ENCODE assay signal across 1 cellular context in the genomic region with DNA sequence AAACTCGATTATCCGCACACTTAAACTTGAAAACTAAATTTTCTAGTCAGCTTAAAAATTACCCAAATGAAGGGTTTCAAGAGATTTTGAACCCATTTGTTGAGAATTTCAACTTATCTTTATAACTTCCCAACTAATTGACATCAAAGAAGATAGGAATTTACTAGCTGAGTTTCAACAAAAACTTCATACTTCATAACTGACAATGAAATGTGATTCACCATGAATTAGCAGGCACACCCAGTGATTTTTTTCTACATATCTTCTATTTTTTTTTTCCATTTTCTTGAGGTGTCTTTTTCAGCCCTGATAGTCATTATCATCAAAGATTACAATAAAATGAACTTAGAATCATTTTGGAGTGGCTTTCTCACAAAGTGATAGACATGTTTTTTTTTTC.
TF ChIP-seq lines count a peak whose summit lies in the region.

No MANE protein-coding gene starts in this region.

TF ChIP-seq in SK-N-SH treated with all-trans-retinoic acid at 6 μM for 48 hours, 23 proteins besides CTCF, POLR2A, EP300 and RAD21 (continued from another document):
- TF ChIP-seq, protein P1, sequence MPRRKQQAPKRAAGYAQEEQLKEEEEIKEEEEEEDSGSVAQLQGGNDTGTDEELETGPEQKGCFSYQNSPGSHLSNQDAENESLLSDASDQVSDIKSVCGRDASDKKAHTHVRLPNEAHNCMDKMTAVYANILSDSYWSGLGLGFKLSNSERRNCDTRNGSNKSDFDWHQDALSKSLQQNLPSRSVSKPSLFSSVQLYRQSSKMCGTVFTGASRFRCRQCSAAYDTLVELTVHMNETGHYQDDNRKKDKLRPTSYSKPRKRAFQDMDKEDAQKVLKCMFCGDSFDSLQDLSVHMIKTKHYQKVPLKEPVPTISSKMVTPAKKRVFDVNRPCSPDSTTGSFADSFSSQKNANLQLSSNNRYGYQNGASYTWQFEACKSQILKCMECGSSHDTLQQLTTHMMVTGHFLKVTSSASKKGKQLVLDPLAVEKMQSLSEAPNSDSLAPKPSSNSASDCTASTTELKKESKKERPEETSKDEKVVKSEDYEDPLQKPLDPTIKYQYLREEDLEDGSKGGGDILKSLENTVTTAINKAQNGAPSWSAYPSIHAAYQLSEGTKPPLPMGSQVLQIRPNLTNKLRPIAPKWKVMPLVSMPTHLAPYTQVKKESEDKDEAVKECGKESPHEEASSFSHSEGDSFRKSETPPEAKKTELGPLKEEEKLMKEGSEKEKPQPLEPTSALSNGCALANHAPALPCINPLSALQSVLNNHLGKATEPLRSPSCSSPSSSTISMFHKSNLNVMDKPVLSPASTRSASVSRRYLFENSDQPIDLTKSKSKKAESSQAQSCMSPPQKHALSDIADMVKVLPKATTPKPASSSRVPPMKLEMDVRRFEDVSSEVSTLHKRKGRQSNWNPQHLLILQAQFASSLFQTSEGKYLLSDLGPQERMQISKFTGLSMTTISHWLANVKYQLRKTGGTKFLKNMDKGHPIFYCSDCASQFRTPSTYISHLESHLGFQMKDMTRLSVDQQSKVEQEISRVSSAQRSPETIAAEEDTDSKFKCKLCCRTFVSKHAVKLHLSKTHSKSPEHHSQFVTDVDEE (CRISPR knock-in tag; IDR thresholded peaks at IDR 0.05): no peak
- TF ChIP-seq, protein P2, sequence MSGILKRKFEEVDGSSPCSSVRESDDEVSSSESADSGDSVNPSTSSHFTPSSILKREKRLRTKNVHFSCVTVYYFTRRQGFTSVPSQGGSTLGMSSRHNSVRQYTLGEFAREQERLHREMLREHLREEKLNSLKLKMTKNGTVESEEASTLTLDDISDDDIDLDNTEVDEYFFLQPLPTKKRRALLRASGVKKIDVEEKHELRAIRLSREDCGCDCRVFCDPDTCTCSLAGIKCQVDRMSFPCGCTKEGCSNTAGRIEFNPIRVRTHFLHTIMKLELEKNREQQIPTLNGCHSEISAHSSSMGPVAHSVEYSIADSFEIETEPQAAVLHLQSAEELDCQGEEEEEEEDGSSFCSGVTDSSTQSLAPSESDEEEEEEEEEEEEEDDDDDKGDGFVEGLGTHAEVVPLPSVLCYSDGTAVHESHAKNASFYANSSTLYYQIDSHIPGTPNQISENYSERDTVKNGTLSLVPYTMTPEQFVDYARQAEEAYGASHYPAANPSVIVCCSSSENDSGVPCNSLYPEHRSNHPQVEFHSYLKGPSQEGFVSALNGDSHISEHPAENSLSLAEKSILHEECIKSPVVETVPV (CRISPR knock-in tag; IDR thresholded peaks at IDR 0.05): no peak
- no peak for TF ChIP-seq ZNF565 (CRISPR knock-in tag; conservative IDR thresholded peaks at IDR 0.05; ENCODE audit: low read depth)
- TF ChIP-seq ZFP3 (CRISPR knock-in tag; IDR thresholded peaks at IDR 0.05): no peak
- no peak for TF ChIP-seq ISL1 (CRISPR knock-in tag; IDR thresholded peaks at IDR 0.05)
- no peak for TF ChIP-seq PPARA (CRISPR knock-in tag; IDR thresholded peaks at IDR 0.05; ENCODE audit: borderline replicate concordance)
- TF ChIP-seq ZFP30 (CRISPR knock-in tag; IDR thresholded peaks at IDR 0.05): no peak
